ENCODE assay signal across 28 cellular contexts in genomic region chr7:83708531-83708930, GRCh38. TPM values are rescaled to one million over a fixed set of nuclear protein-coding genes. Genes with fewer than 3 reads are reported as not detected.
"Had no signal": no experiment of that assay in that cellular context is flagged by ENCODE, and none has a peak within 500 bp of the region (broad histone marks: within the 10 kb centered on the region; RNA-seq: fewer than 3 reads in every experiment).

No MANE protein-coding gene starts in this region.

- DNase-seq: activated CD4-positive, alpha-beta T cell treated with anti-CD3 and anti-CD28 coated beads for 48 hours; activated CD4-positive, alpha-beta T cell treated with anti-CD3 and anti-CD28 coated beads, Interleukin-2, amount 50 U/mL, for 48 hours; activated CD8-positive, alpha-beta memory T cell treated with anti-CD3 and anti-CD28 coated beads for 24 hours; activated effector memory CD4-positive, alpha-beta T cell treated with anti-CD3 and anti-CD28 coated beads, Interleukin-2, amount 50 U/mL, for 16 hours; activated naive CD4-positive, alpha-beta T cell treated with anti-CD3 and anti-CD28 coated beads for 36 hours; activated naive CD8-positive, alpha-beta T cell treated with anti-CD3 and anti-CD28 coated beads for 36 hours; adrenal gland; aorta; body of pancreas; cortex of kidney; effector memory CD8-positive, alpha-beta T cell; heart right ventricle; left lung; lower lobe of right lung; ovary; right lobe of liver; stimulated activated CD4-positive, alpha-beta T cell treated with anti-CD3 and anti-CD28 coated beads, Interleukin-2, amount 100 ng/mL, for 48 hours; stimulated activated naive CD8-positive, alpha-beta T cell treated with anti-CD3 and anti-CD28 coated beads, Interleukin-15, Interleukin-2, amounts not matched to agents 100 U/mL and 50 U/mL, for 24 hours; T-helper 9 cell; uterus; WERI-Rb-1 had no signal

- H3K9me3 ChIP-seq: adrenal gland, body of pancreas, lower lobe of right lung, ovary, right lobe of liver, thoracic aorta, uterus had no signal

- H3K36me3 ChIP-seq: adrenal gland, heart right ventricle, left lung, lower lobe of right lung, ovary, right lobe of liver, thoracic aorta, uterus, WERI-Rb-1 had no signal

- H3K27ac ChIP-seq: adrenal gland, body of pancreas, heart right ventricle, left lung, lower lobe of right lung, ovary, right lobe of liver, thoracic aorta, uterus, WERI-Rb-1 had no signal

- H3K4me1 ChIP-seq: adrenal gland, body of pancreas, heart right ventricle, left lung, lower lobe of right lung, right lobe of liver, uterus had no signal

- H3K4me1 Mint-ChIP-seq: activated naive CD8-positive, alpha-beta T cell treated with anti-CD3 and anti-CD28 coated beads for 36 hours; nephron had no signal

- H3K27me3 Mint-ChIP-seq: activated naive CD8-positive, alpha-beta T cell treated with anti-CD3 and anti-CD28 coated beads for 36 hours; effector memory CD8-positive, alpha-beta T cell; progenitor cell of endocrine pancreas; type B pancreatic cell had no signal

- ATAC-seq: activated CD4-positive, CD25-positive, alpha-beta regulatory T cell treated with anti-CD3 and anti-CD28 coated beads, Interleukin-2, amount 50 U/mL, for 24 hours; body of pancreas; effector memory CD8-positive, alpha-beta T cell; heart right ventricle; left lung; lower lobe of right lung; right lobe of liver; stimulated activated naive CD8-positive, alpha-beta T cell treated with anti-CD3 and anti-CD28 coated beads, Interleukin-15, Interleukin-2, amounts not matched to agents 100 U/mL and 50 U/mL, for 24 hours had no signal

- H3K4me3 ChIP-seq: adrenal gland, body of pancreas, heart right ventricle, left lung, lower lobe of right lung, ovary, right lobe of liver, thoracic aorta, uterus had no signal

- H3K4me3 Mint-ChIP-seq: activated naive CD4-positive, alpha-beta T cell treated with anti-CD3 and anti-CD28 coated beads for 36 hours; activated naive CD8-positive, alpha-beta T cell treated with anti-CD3 and anti-CD28 coated beads for 36 hours; activated T-helper 1 cell treated with anti-CD3 and anti-CD28 coated beads, Interleukin-12 subunit alpha, Interleukin-12 subunit beta, Interleukin-2, Interleukin-4 antibody, amounts not matched to agents 30 ng/mL and 10 ng/mL and 1 ng/mL, durations not matched to agents 14 hours and 24 hours and 36 hours; effector memory CD8-positive, alpha-beta T cell; nephron; type B pancreatic cell had no signal

- H3K9me3 Mint-ChIP-seq: activated T-helper 1 cell treated with anti-CD3 and anti-CD28 coated beads, Interleukin-12 subunit alpha, Interleukin-12 subunit beta, Interleukin-2, Interleukin-4 antibody, amounts not matched to agents 30 ng/mL and 10 ng/mL and 1 ng/mL, durations not matched to agents 14 hours and 24 hours and 36 hours had no signal

- H3K27ac Mint-ChIP-seq: activated naive CD4-positive, alpha-beta T cell treated with anti-CD3 and anti-CD28 coated beads for 36 hours; activated naive CD8-positive, alpha-beta T cell treated with anti-CD3 and anti-CD28 coated beads for 36 hours; activated T-helper 1 cell treated with anti-CD3 and anti-CD28 coated beads, Interleukin-12 subunit alpha, Interleukin-12 subunit beta, Interleukin-2, Interleukin-4 antibody, amounts not matched to agents 30 ng/mL and 10 ng/mL and 1 ng/mL, durations not matched to agents 14 hours and 24 hours and 36 hours; effector memory CD8-positive, alpha-beta T cell; progenitor cell of endocrine pancreas; type B pancreatic cell had no signal

- H3K27me3 ChIP-seq: adrenal gland, body of pancreas, heart right ventricle, left lung, ovary, right lobe of liver, uterus had no signal

- H3K36me3 Mint-ChIP-seq: activated naive CD8-positive, alpha-beta T cell treated with anti-CD3 and anti-CD28 coated beads for 36 hours; type B pancreatic cell had no signal

RNA-seq across cellular contexts. Expression of gene SEMA3E, which starts 59.6 kb away (rescaled TPM):
- total RNA-seq: activated naive CD4-positive, alpha-beta T cell treated with anti-CD3 and anti-CD28 coated beads for 36 hours; activated naive CD8-positive, alpha-beta T cell treated with anti-CD3 and anti-CD28 coated beads for 36 hours; activated T-helper 1 cell treated with anti-CD3 and anti-CD28 coated beads, Interleukin-12 subunit alpha, Interleukin-12 subunit beta, Interleukin-2, Interleukin-4 antibody, amounts not matched to agents 30 ng/mL and 10 ng/mL and 1 ng/mL, durations not matched to agents 14 hours and 24 hours and 36 hours; endothelial cell of umbilical vein had no signal
- polyA plus RNA-seq: endothelial cell of umbilical vein had no signal
